ENCODE assay signal across 7 cellular contexts in genomic region chr17:26884741-26885059, GRCh38.
DNase-seq lines count a peak whose midpoint lies in the region; ATAC-seq and TF ChIP-seq lines count a peak whose summit lies in the region.
"Not testable (repeated sequence)": the region's sequence is repeated elsewhere in the genome, so short reads cannot be mapped to it uniquely, and the experiment has no call there.

No MANE protein-coding gene starts in this region.

- H2BK5ac ChIP-seq in IMR-90 (ENCODE audit: low read depth, low read length, poor library complexity, severe bottlenecking): not testable (repeated sequence)

- dilution Hi-C loops in IMR-90 (cut with HindIII; ENCODE audit: low sequenced_read_pairs, unreplicated experiment): not testable (repeated sequence)

- H3K14ac ChIP-seq in IMR-90 (replicated peaks; ENCODE audit: low read depth, low read length): not testable (repeated sequence)

- not testable (repeated sequence) for H3K4ac ChIP-seq in IMR-90 (ENCODE audit: low read depth, low read length)

- not testable (repeated sequence) for H2AFZ ChIP-seq in IMR-90 (replicated peaks; ENCODE audit: low read length, poor library complexity)

- H4K5ac ChIP-seq in IMR-90 (ENCODE audit: low read depth, low read length): not testable (repeated sequence)

- not testable (repeated sequence) for H3K27me3 ChIP-seq in IMR-90 (ENCODE audit: control insufficient read depth, insufficient read depth, low read length); heart left ventricle; lung (ENCODE audit: control insufficient read depth, insufficient read depth); gastrocnemius medialis; upper lobe of left lung

- not testable (repeated sequence) for H2BK120ac ChIP-seq in IMR-90 (ENCODE audit: low read depth, low read length)

- not testable (repeated sequence) for H2BK20ac ChIP-seq in IMR-90 (ENCODE audit: low read depth, low read length)

- not testable (repeated sequence) for H3K23ac ChIP-seq in IMR-90 (ENCODE audit: low read depth, low read length)

- not testable (repeated sequence) for H4K91ac ChIP-seq in IMR-90 (ENCODE audit: insufficient read depth, low read depth, low read length)

- not testable (repeated sequence) for H3K4me2 ChIP-seq in IMR-90 (ENCODE audit: low read depth, low read length)

- not testable (repeated sequence) for H2BK15ac ChIP-seq in IMR-90 (ENCODE audit: low read depth, low read length)

- not testable (repeated sequence) for H3K36me3 ChIP-seq in IMR-90 (ENCODE audit: control insufficient read depth, insufficient read depth, low read length); heart left ventricle; lung (ENCODE audit: control insufficient read depth in 2 of 2, insufficient read depth in 2 of 2, low read length in 2 of 2); gastrocnemius medialis; upper lobe of left lung

- not testable (repeated sequence) for H3K9ac ChIP-seq in IMR-90 (ENCODE audit: low read depth, low read length)

- not testable (repeated sequence) for H3K9me1 ChIP-seq in IMR-90 (ENCODE audit: insufficient read depth, low read length)

- intact Hi-C loops in IMR-90 (cut with micrococcal nuclease); heart left ventricle (cut with DNase I); gastrocnemius medialis (cut with DNase I; ENCODE audit: low total_unique reads): not testable (repeated sequence)

- not testable (repeated sequence) for H3K4me1 ChIP-seq in IMR-90 (ENCODE audit: control insufficient read depth, insufficient read depth, low read length); heart left ventricle; lung (ENCODE audit: control insufficient read depth in 2 of 2, insufficient read depth in 2 of 2, low read length in 2 of 2); gastrocnemius medialis; upper lobe of left lung

- not testable (repeated sequence) for H3K79me1 ChIP-seq in IMR-90 (ENCODE audit: low read depth in 1 of 2, low read length in 2 of 2)

- POLR2A ChIA-PET in IMR-90 (lab: Charles Lee; ENCODE audit: unreplicated experiment): not testable (repeated sequence)

- CTCF ChIA-PET in IMR-90 (lab: Yijun Ruan, JAX): not testable (repeated sequence)

- TF ChIP-seq CTCF in IMR-90 (conservative IDR thresholded peaks at IDR 0.05; ENCODE audit: low read depth, low read length); heart left ventricle (IDR thresholded peaks at IDR 0.05); lung (IDR thresholded peaks at IDR 0.05; ENCODE audit: control extremely low read depth, extremely low read depth); gastrocnemius medialis (IDR thresholded peaks at IDR 0.05 in 4 of 5, conservative IDR thresholded peaks at IDR 0.05 in 1 of 5); upper lobe of left lung (IDR thresholded peaks at IDR 0.05): not testable (repeated sequence)

- H4K8ac ChIP-seq in IMR-90 (ENCODE audit: low read depth in 2 of 2, low read length in 2 of 2): not testable (repeated sequence)

- TF ChIP-seq EP300 in upper lobe of left lung (IDR thresholded peaks at IDR 0.05): not testable (repeated sequence)

- H2AK5ac ChIP-seq in IMR-90 (ENCODE audit: low read depth, low read length): not testable (repeated sequence)

- not testable (repeated sequence) for H3K56ac ChIP-seq in IMR-90 (ENCODE audit: extremely low read depth, insufficient read depth, low read length)

- not testable (repeated sequence) for H4K20me1 ChIP-seq in IMR-90 (ENCODE audit: insufficient read depth, low read length)

- H3K27ac ChIP-seq in IMR-90 (ENCODE audit: insufficient read depth, low read length); heart left ventricle; lung (ENCODE audit: low read depth in 1 of 2, low read length in 1 of 2); gastrocnemius medialis; upper lobe of left lung: not testable (repeated sequence)

- not testable (repeated sequence) for H3K4me3 ChIP-seq in IMR-90 (ENCODE audit: insufficient read depth, low read depth, low read length); heart left ventricle; lung; gastrocnemius medialis; upper lobe of left lung

- not testable (repeated sequence) for TF ChIP-seq POLR2A in IMR-90 (IDR thresholded peaks at IDR 0.05; ENCODE audit: low read depth, low read length); heart left ventricle (IDR thresholded peaks at IDR 0.05); gastrocnemius medialis (IDR thresholded peaks at IDR 0.05); upper lobe of left lung (IDR thresholded peaks at IDR 0.05)

- peak; percentile 19 for ATAC-seq in GM19023 (IDR thresholded peaks at IDR 0.05; ENCODE audit: unreplicated experiment)
- peak; percentile 22 for ATAC-seq in IMR-90 (ENCODE audit: low read depth)
- ATAC-seq in activated CD4-positive, CD25-positive, alpha-beta regulatory T cell treated with anti-CD3 and anti-CD28 coated beads, Interleukin-2, amount 50 U/mL, for 24 hours: peak; percentile 3 to 11
- ATAC-seq in heart left ventricle: peak; percentile 10 to 34 (median 16)
- peak; percentile 15 for ATAC-seq in lung (ENCODE audit: insufficient read depth, low FRiP score)
- ATAC-seq in gastrocnemius medialis: peak; percentile 9 to 19
- peak; percentile 16 to 70 for ATAC-seq in upper lobe of left lung (ENCODE audit: low FRiP score in 2 of 2)

- in situ Hi-C loops in IMR-90 (cut with MboI; ENCODE audit: low sequenced_read_pairs); gastrocnemius medialis (cut with MboI; ENCODE audit: low sequenced_read_pairs in 4 of 4): not testable (repeated sequence)

- TF ChIP-seq RAD21 in IMR-90 (IDR thresholded peaks at IDR 0.05; ENCODE audit: low read length): not testable (repeated sequence)

- H3K9me3 ChIP-seq in IMR-90 (ENCODE audit: control insufficient read depth, insufficient read depth, low read length); heart left ventricle; lung (ENCODE audit: control insufficient read depth in 2 of 2, insufficient read depth in 1 of 2, low read length in 1 of 2); gastrocnemius medialis; upper lobe of left lung: not testable (repeated sequence)

- BruUV-seq in IMR-90 (replicated peaks; lab: Mats Ljungman, UMichigan): not testable (repeated sequence)

- 38% methylated on average over 2 of the region's 4 CpGs; no CpG with 5 or more reads in 1 of the 2 experiments for WGBS in IMR-90 (ENCODE audit: extremely low coverage in 2 of 2, insufficient read length in 1 of 2), 2 experiments
- WGBS in heart left ventricle, 4 donors: 44 to 61% (median 58%) methylated on average over 2 to 4 of the region's 4 CpGs
- 63 to 64% methylated on average over 2 to 4 of the region's 4 CpGs for WGBS in lung, 2 donors
- WGBS in upper lobe of left lung, 2 donors: 37 to 56% methylated on average over 2 to 4 of the region's 4 CpGs

- DNase-seq in IMR-90; heart left ventricle; lung (ENCODE audit: low spot score); gastrocnemius medialis; upper lobe of left lung: not testable (repeated sequence)

- H3K18ac ChIP-seq in IMR-90 (ENCODE audit: low read depth, low read length): not testable (repeated sequence)

- H2AK9ac ChIP-seq in IMR-90 (replicated peaks; ENCODE audit: low read depth, low read length, poor library complexity): not testable (repeated sequence)
